Comparison of ENCODE assay signal across 8 cellular contexts in genomic region chr17:48791128-48792032, GRCh38. TPM values are rescaled to one million over a fixed set of nuclear protein-coding genes. Genes with fewer than 3 reads are reported as not detected.
DNase-seq lines count a peak whose midpoint lies in the region; ATAC-seq and TF ChIP-seq lines count a peak whose summit lies in the region.

No MANE protein-coding gene starts in this region.

- peak; percentile 78 for TF ChIP-seq CTCF in lower lobe of right lung (IDR thresholded peaks at IDR 0.05)

- H3K4me1 ChIP-seq in lower lobe of right lung: peaks cover 9% of the 10 kb centered on the region

- ATAC-seq in lower lobe of right lung: peak; percentile 87 to 91
- no peak for ATAC-seq in HG02970 (IDR thresholded peaks at IDR 0.05; ENCODE audit: low FRiP score, unreplicated experiment)

- peak; percentile 77 for DNase-seq in AG08396 (ENCODE audit: low spot score)
- DNase-seq in GM04503 (ENCODE audit: low read depth): peak; percentile 37
- peak; percentile 92 for DNase-seq in M059J (ENCODE audit: low read depth)
- DNase-seq in T follicular helper cell (ENCODE audit: low read depth): peak; percentile 9
- peak; percentile 86 for DNase-seq in ecto neural progenitor cell (ENCODE audit: low spot score)
- peak; percentile 62 for DNase-seq in lower lobe of right lung
- DNase-seq in superior temporal gyrus (ENCODE audit: extremely low spot score): peak; percentile 65

- H3K4me3 ChIP-seq in lower lobe of right lung: no peak overlapping the region

- no peak overlapping the region for H3K27ac ChIP-seq in lower lobe of right lung

- no peaks in the 10 kb centered on the region for H3K36me3 ChIP-seq in lower lobe of right lung

- no peaks in the 10 kb centered on the region for H3K9me3 ChIP-seq in lower lobe of right lung

- intact Hi-C loops in lower lobe of right lung (cut with DNase I): no loop called here

- peaks cover 8% of the 10 kb centered on the region for H3K27me3 ChIP-seq in lower lobe of right lung (ENCODE audit: low read depth)

RNA-seq across cellular contexts. Expression of gene TTLL6, which starts 25.6 kb away (rescaled TPM):
- 0.07 and 0.20 TPM in 2 replicates for total RNA-seq in M059J (2014; rRNA removed; shearing (Covaris generic))
- 2.7 TPM for total RNA-seq in lower lobe of right lung

RNA-seq across cellular contexts. Expression of gene CALCOCO2, which starts 39.5 kb away (rescaled TPM):
- total RNA-seq in M059J (2014; rRNA removed; shearing (Covaris generic)): 48.9 and 65.2 TPM in 2 replicates
- 174 TPM for total RNA-seq in lower lobe of right lung

Comparison
In these comparisons a context has a peak if more than half of its experiments do, and no peak if none do; other contexts are left out.
1. DNase-seq: peak in every context shown above with its lines; median percentile 92 in M059J; 86 in ecto neural progenitor cell; 77 in AG08396; 65 in superior temporal gyrus; 62 in lower lobe of right lung; 37 in GM04503; 9 in T follicular helper cell.